In genomic region chr6:36724514-36725385, GRCh38 we compare ENCODE assay signal across 8 cellular contexts. TPM values are rescaled to one million over a fixed set of nuclear protein-coding genes. Genes with fewer than 3 reads are reported as not detected.
DNase-seq lines count a peak whose midpoint lies in the region; ATAC-seq, FAIRE-seq and TF ChIP-seq lines count a peak whose summit lies in the region.

No MANE protein-coding gene starts in this region.

- TF ChIP-seq POLR2A in GM12878 (IDR thresholded peaks at IDR 0.05; ENCODE audit: low read depth, low read length): no peak

- H3K27ac ChIP-seq in RWPE2 (ENCODE audit: poor library complexity, severe bottlenecking) (no peak overlapping the region), GM12878 (ENCODE audit: control insufficient read depth, insufficient read depth) (0 out of 2 replicates have a peak overlapping the region, but pooled peaks have one; percentile 9)

- ATAC-seq in RWPE2 (ENCODE audit: low read depth): peak; percentile 80
- peak; percentile 34 for ATAC-seq in GM12878

- H3K4me3 ChIP-seq in RWPE2 (ENCODE audit: severe bottlenecking): no peak overlapping the region
- H3K4me3 ChIP-seq in GM12878: no peak overlapping the region

- no peaks in the 10 kb centered on the region for H4K20me1 ChIP-seq in GM12878 (ENCODE audit: control insufficient read depth, insufficient read depth)

- 63% methylated on average over 13 of the region's 13 CpGs for WGBS in GM12878 (ENCODE audit: insufficient coverage, insufficient replicate concordance, low lambda C conversion rate, missing lambda C conversion rate)

- TF ChIP-seq RAD21 in GM12878 (IDR thresholded peaks at IDR 0.05; ENCODE audit: insufficient read depth, low read depth, low read length): peak; percentile 69

- H2AFZ ChIP-seq in GM12878 (ENCODE audit: control insufficient read depth, low read depth, low read length): no peak overlapping the region

- H3K9me3 ChIP-seq in RWPE2 (ENCODE audit: severe bottlenecking): no peaks in the 10 kb centered on the region
- no peaks in the 10 kb centered on the region for H3K9me3 ChIP-seq in GM12878 (replicated peaks; ENCODE audit: control insufficient read depth, insufficient read depth, low read length)

- in situ Hi-C loops in KBM-7 (cut with MboI; ENCODE audit: low pct_unique_long_range_greater_than_20kb, low sequenced_read_pairs) (no loop called here), GM12878 (cut with MboI) (no loop called here)

- CTCF ChIA-PET in GM12878 (lab: Yijun Ruan, JAX): interaction anchor here (0.5 to 8.1 kb wide), 22 partner anchors 10 to 125 kb away, joined by 3 to 61 read pairs (median 6); no protein-coding TSS in a partner anchor

- no peak for TF ChIP-seq EP300 in GM12878 (IDR thresholded peaks at IDR 0.05; ENCODE audit: borderline replicate concordance in 1 of 2, control insufficient read depth in 1 of 2, low read depth in 2 of 2, low read length in 2 of 2)

- H3K27me3 ChIP-seq in RWPE2 (ENCODE audit: insufficient read depth, poor library complexity, severe bottlenecking): no peaks in the 10 kb centered on the region
- H3K27me3 ChIP-seq in GM12878 (replicated peaks in 1 of 2; ENCODE audit: control insufficient read depth in 2 of 2, insufficient read depth in 2 of 2, low read length in 1 of 2): no peaks in the 10 kb centered on the region

- TF ChIP-seq CTCF in RWPE2 (IDR thresholded peaks at IDR 0.05; ENCODE audit: poor library complexity, severe bottlenecking) (peak; percentile 89), GM12878 (IDR thresholded peaks at IDR 0.05 in 2 of 3, conservative IDR thresholded peaks at IDR 0.05 in 1 of 3; ENCODE audit: control insufficient read depth in 2 of 3, extremely low read depth in 1 of 3, insufficient read depth in 1 of 3, low read depth in 3 of 3, low read length in 3 of 3) (peak; percentile 43 to 69 (median 51))

- POLR2A ChIA-PET in GM12878 (lab: Charles Lee): interaction anchor here (1.1 to 2.8 kb wide), 6 partner anchors 17 to 109 kb away, joined by 3 to 12 read pairs (median 3); no protein-coding TSS in a partner anchor

- no peak overlapping the region for H3K9ac ChIP-seq in GM12878 (ENCODE audit: control insufficient read depth, insufficient read depth, low read length)

- DNase-seq in EH (ENCODE audit: low read depth): peak; percentile 71
- DNase-seq in KBM-7: peak; percentile 61
- DNase-seq in RWPE2 (ENCODE audit: low spot score): no peak
- DNase-seq in GM12878 (ENCODE audit: low read depth, low spot score): no peak
- peak; percentile 87 for DNase-seq in iPS-NIHi11 (ENCODE audit: low spot score)
- peak; percentile 56 for DNase-seq in stimulated activated CD4-positive, alpha-beta T cell treated with anti-CD3 and anti-CD28 coated beads, Interleukin-4, amount 100 ng/mL, for 1 hour
- DNase-seq in NCI-H128 (lab: John Stamatoyannopoulos, UW; ENCODE audit: unreplicated experiment): no peak
- no peak for DNase-seq in central memory CD4-positive, alpha-beta T cell

- H3K4me1 ChIP-seq in RWPE2 (ENCODE audit: insufficient read depth, poor library complexity, severe bottlenecking) (no peaks in the 10 kb centered on the region), GM12878 (ENCODE audit: control insufficient read depth, insufficient read depth, low read length) (peaks cover 36% of the 10 kb centered on the region)

- SMC1A ChIA-PET in GM12878 (lab: Charles Lee; ENCODE audit: uncharacterized antibody, unreplicated experiment): interaction anchor here (0.7 to 3.6 kb wide), 21 partner anchors 8 to 149 kb away, joined by 3 to 33 read pairs (median 4); no protein-coding TSS in a partner anchor

- peak overlapping the region; percentile 28; the same call in 1 of the 2 replicates for H3K4me2 ChIP-seq in GM12878 (ENCODE audit: control insufficient read depth, insufficient read depth)

- RAD21 ChIA-PET in GM12878 (lab: Charles Lee; ENCODE audit: unreplicated experiment): interaction anchor here (0.8 to 4.4 kb wide), 11 partner anchors 9 to 118 kb away, joined by 3 to 30 read pairs (median 5); no protein-coding TSS in a partner anchor

- no peak for FAIRE-seq in GM12878 (lab: Jason Lieb, UNC)

- H3K36me3 ChIP-seq in RWPE2 (ENCODE audit: low read depth): no peaks in the 10 kb centered on the region
- H3K36me3 ChIP-seq in GM12878 (ENCODE audit: control insufficient read depth in 2 of 2, insufficient read depth in 2 of 2, low read length in 1 of 2): no peaks in the 10 kb centered on the region

- no TSS peak for BruUV-seq in GM12878 (replicated peaks; lab: Mats Ljungman, UMichigan)

- H3K79me2 ChIP-seq in GM12878 (ENCODE audit: control insufficient read depth, insufficient read depth, low read length): no peaks in the 10 kb centered on the region

- intact Hi-C loops in GM12878 (cut with micrococcal nuclease; ENCODE audit: unreplicated experiment): loop anchor here (1.0 kb wide), 1 partner anchor 101 kb away; no protein-coding TSS in a partner anchor

TF ChIP-seq in GM12878, 131 proteins besides CTCF, POLR2A, EP300 and RAD21 (continues in another document):
- TF ChIP-seq RAD51 (IDR thresholded peaks at IDR 0.05) (no peak), MTA3 (IDR thresholded peaks at IDR 0.05; ENCODE audit: borderline replicate concordance, low read length) (no peak), CEBPB (IDR thresholded peaks at IDR 0.05; ENCODE audit: borderline replicate concordance in 1 of 2, low read depth in 2 of 2, low read length in 2 of 2) (no peak)
- TF ChIP-seq, protein P1, sequence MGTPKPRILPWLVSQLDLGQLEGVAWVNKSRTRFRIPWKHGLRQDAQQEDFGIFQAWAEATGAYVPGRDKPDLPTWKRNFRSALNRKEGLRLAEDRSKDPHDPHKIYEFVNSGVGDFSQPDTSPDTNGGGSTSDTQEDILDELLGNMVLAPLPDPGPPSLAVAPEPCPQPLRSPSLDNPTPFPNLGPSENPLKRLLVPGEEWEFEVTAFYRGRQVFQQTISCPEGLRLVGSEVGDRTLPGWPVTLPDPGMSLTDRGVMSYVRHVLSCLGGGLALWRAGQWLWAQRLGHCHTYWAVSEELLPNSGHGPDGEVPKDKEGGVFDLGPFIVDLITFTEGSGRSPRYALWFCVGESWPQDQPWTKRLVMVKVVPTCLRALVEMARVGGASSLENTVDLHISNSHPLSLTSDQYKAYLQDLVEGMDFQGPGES (IDR thresholded peaks at IDR 0.05): no peak
- TF ChIP-seq, protein P2, sequence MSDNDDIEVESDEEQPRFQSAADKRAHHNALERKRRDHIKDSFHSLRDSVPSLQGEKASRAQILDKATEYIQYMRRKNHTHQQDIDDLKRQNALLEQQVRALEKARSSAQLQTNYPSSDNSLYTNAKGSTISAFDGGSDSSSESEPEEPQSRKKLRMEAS (IDR thresholded peaks at IDR 0.05; ENCODE audit: low read depth, low read length): no peak

RNA-seq across cellular contexts. Expression of gene RAB44, which starts 27.1 kb away (rescaled TPM):
- 0.23 TPM in 1 of 2 replicates, not detected in the other for total RNA-seq in GM12878 (2013; cell fraction: nucleolus; rRNA removed)
- total RNA-seq in GM12878 (2014; rRNA removed) (0.06 TPM in 1 of 2 replicates, not detected in the other), GM12878 (2014; rRNA removed; fragmentation: Illumina TruSeq; extraction: Trizol) (not detected in 2 replicates), GM12878 (2021) (0.05 TPM in 1 of 2 replicates, not detected in the other)
- polyA plus RNA-seq in GM12878 (2011; ENCODE audit: low read depth): not detected
- polyA plus RNA-seq in GM12878 (2011; rRNA removed) (0.05 TPM in 1 of 2 replicates, not detected in the other), GM12878 (2014; fragmentation: Illumina TruSeq; extraction: Trizol) (0.01 TPM in 1 of 2 replicates, not detected in the other), GM12878 (2014; fragmentation: Nextera tagmentation; extraction: Ambion mirVana) (under 1 TPM in 1 of 2 experiments, not detected in 1; 0.02 TPM), GM12878 (2014; rRNA removed) (0.01 and 0.05 TPM in 2 replicates), GM12878 (2016; fragmentation: Nextera tagmentation; extraction: Ambion mirVana) (under 1 TPM; 0.05 to 0.08 TPM)
- polyA plus RNA-seq in GM12878 (2011; cell fraction: cytosol; rRNA removed): 0.05 and 0.06 TPM in 2 replicates
- polyA plus RNA-seq in GM12878 (2011; cell fraction: nucleus; rRNA removed): 0.24 and 0.26 TPM in 2 replicates
- polyA plus RNA-seq in GM12878 (2012): 0.03 and 0.05 TPM in 2 replicates
- 0.05 TPM in 1 of 2 replicates, not detected in the other for polyA minus RNA-seq in GM12878 (2011; rRNA and poly(A)+ RNA removed)
- not detected in 2 replicates for polyA minus RNA-seq in GM12878 (2011; cell fraction: cytosol; rRNA and poly(A)+ RNA removed)
- not detected in 2 replicates for polyA minus RNA-seq in GM12878 (2011; cell fraction: nucleus; rRNA and poly(A)+ RNA removed)

RNA-seq across cellular contexts. Expression of gene CDKN1A, which starts 46.2 kb away (rescaled TPM):
- 98.4 and 111 TPM in 2 replicates for total RNA-seq in GM12878 (2013; cell fraction: nucleolus; rRNA removed)
- 186 and 198 TPM in 2 replicates for total RNA-seq in GM12878 (2014; rRNA removed)
- total RNA-seq in GM12878 (2014; rRNA removed; fragmentation: Illumina TruSeq; extraction: Trizol): 139 and 144 TPM in 2 replicates
- total RNA-seq in GM12878 (2021): 315 and 321 TPM in 2 replicates
- 50.2 TPM for polyA plus RNA-seq in GM12878 (2011; ENCODE audit: low read depth)
- polyA plus RNA-seq in GM12878 (2011; rRNA removed): 103 and 200 TPM in 2 replicates
- polyA plus RNA-seq in GM12878 (2011; cell fraction: cytosol; rRNA removed): 275 and 303 TPM in 2 replicates
- polyA plus RNA-seq in GM12878 (2011; cell fraction: nucleus; rRNA removed): 252 and 284 TPM in 2 replicates
- 129 and 156 TPM in 2 replicates for polyA plus RNA-seq in GM12878 (2012)
- 154 and 232 TPM in 2 replicates for polyA plus RNA-seq in GM12878 (2014; fragmentation: Illumina TruSeq; extraction: Trizol)
- 10 to 100 TPM; 25.2 to 48.4 TPM for polyA plus RNA-seq in GM12878 (2014; fragmentation: Nextera tagmentation; extraction: Ambion mirVana)
- 330 and 358 TPM in 2 replicates for polyA plus RNA-seq in GM12878 (2014; rRNA removed)
- polyA plus RNA-seq in GM12878 (2016; fragmentation: Nextera tagmentation; extraction: Ambion mirVana): 100 to 1,000 TPM; 604 to 637 TPM
- polyA minus RNA-seq in GM12878 (2011; rRNA and poly(A)+ RNA removed): 81.2 and 140 TPM in 2 replicates
- 55.9 and 57.9 TPM in 2 replicates for polyA minus RNA-seq in GM12878 (2011; cell fraction: cytosol; rRNA and poly(A)+ RNA removed)
- polyA minus RNA-seq in GM12878 (2011; cell fraction: nucleus; rRNA and poly(A)+ RNA removed): 58.8 and 96.6 TPM in 2 replicates

Comparison
In these comparisons a context has a peak if more than half of its experiments do, and no peak if none do; other contexts are left out.
1. DNase-seq: peak in EH (single experiment), KBM-7 (single experiment), iPS-NIHi11 (single experiment) and stimulated activated CD4-positive, alpha-beta T cell treated with anti-CD3 and anti-CD28 coated beads, Interleukin-4, amount 100 ng/mL, for 1 hour (single experiment); none in RWPE2 (single experiment), GM12878 (single experiment), NCI-H128 (single experiment) and central memory CD4-positive, alpha-beta T cell (single experiment).